ENCODE assay signal across 22 cellular contexts in the genomic region with DNA sequence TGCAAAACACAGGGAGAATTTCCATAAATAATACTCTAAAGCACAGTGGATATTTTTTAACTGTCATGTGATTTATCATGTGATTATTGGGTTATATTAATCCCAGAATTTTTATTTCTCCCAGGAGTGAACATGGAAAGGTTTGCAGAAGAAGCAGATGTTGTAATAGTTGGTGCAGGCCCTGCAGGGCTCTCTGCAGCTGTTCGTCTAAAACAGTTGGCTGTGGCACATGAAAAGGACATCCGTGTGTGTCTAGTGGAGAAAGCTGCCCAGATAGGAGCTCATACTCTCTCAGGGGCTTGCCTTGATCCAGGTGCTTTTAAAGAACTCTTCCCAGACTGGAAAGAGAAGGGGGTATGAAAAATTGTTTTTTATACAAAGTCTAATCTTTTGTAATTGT.
"Had no signal": no experiment of that assay in that cellular context is flagged by ENCODE, and none has a peak within 500 bp of the region (broad histone marks: within the 10 kb centered on the region; RNA-seq: fewer than 3 reads in every experiment).

No MANE protein-coding gene starts in this region.

- H3K27ac ChIP-seq: left ventricle myocardium inferior, sigmoid colon, tibial nerve had no signal

- H3K27me3 ChIP-seq: gastrocnemius medialis, sigmoid colon, tibial nerve had no signal

- DNase-seq: activated CD4-positive, alpha-beta T cell treated with anti-CD3 and anti-CD28 coated beads for 36 hours; activated CD4-positive, alpha-beta T cell treated with anti-CD3 and anti-CD28 coated beads, Interleukin-2, amount 50 U/mL, for 4 hours; activated CD4-positive, CD25-positive, alpha-beta regulatory T cell; activated naive CD4-positive, alpha-beta T cell; activated T-cell treated with anti-CD3 and anti-CD28 coated beads for 4 hours; activated T-cell treated with anti-CD3 and anti-CD28 coated beads, Interleukin-2, amount 50 U/mL, for 72 hours; anterior cingulate cortex; gastrocnemius medialis; glutamatergic neuron; left ventricle myocardium inferior; mammary epithelial cell; midbrain; natural killer cell; posterior cingulate gyrus; sigmoid colon; stimulated activated CD4-positive, alpha-beta T cell treated with anti-CD3 and anti-CD28 coated beads, Interleukin-1b, Interleukin-23, amount 100 ng/mL, for 48 hours; stimulated activated naive CD4-positive, alpha-beta T cell; T-helper 1 cell had no signal

- H3K9me3 ChIP-seq: gastrocnemius medialis, left ventricle myocardium inferior, sigmoid colon, tibial nerve had no signal

- H3K4me2 ChIP-seq: smooth muscle cell had no signal

- ATAC-seq: activated CD4-positive, alpha-beta T cell treated with anti-CD3 and anti-CD28 coated beads for 36 hours; activated naive CD4-positive, alpha-beta T cell treated with anti-CD3 and anti-CD28 coated beads, Interleukin-2, amount 50 U/mL, for 72 hours; activated T-cell treated with anti-CD3 and anti-CD28 coated beads, Interleukin-2, amount 50 U/mL, for 72 hours; natural killer cell had no signal

- H3K4me3 ChIP-seq: gastrocnemius medialis, left ventricle myocardium inferior, sigmoid colon, smooth muscle cell, tibial nerve had no signal

- FAIRE-seq: bronchial epithelial cell had no signal

- H3K4me1 ChIP-seq: sigmoid colon, tibial nerve had no signal
